ENCODE assay signal across 9 cellular contexts in genomic region chr21:16279658-16280581, GRCh38.
A peak's percentile ranks its signal among the peaks of the same experiment; 100 is the strongest.
DNase-seq lines count a peak whose midpoint lies in the region; ATAC-seq and TF ChIP-seq lines count a peak whose summit lies in the region.
"Had no signal": no experiment of that assay in that cellular context is flagged by ENCODE, and none has a peak within 500 bp of the region (broad histone marks: within the 10 kb centered on the region; RNA-seq: fewer than 3 reads in every experiment).

No MANE protein-coding gene starts in this region.

- H3K4me3 ChIP-seq in LNCaP clone FGC (ENCODE audit: low read depth, low read length): peak overlapping the region; percentile 34
- H3K4me3 ChIP-seq in epithelial cell of proximal tubule (ENCODE audit: low read depth, low read length): peak overlapping the region; percentile 41
- H3K4me3 ChIP-seq in thyroid gland (replicated peaks in 1 of 3): peak overlapping the region in 1 of 3 donors; percentile 18

- peaks cover 53% of the 10 kb centered on the region for H3K4me1 Mint-ChIP-seq in mesothelial cell of epicardium
- H3K4me1 Mint-ChIP-seq in activated naive CD4-positive, alpha-beta T cell treated with anti-CD3 and anti-CD28 coated beads for 36 hours (ENCODE audit: low read depth): no peaks in the 10 kb centered on the region
- H3K4me1 Mint-ChIP-seq: activated CD4-positive, alpha-beta T cell treated with anti-CD3 and anti-CD28 coated beads for 36 hours had no signal

- H3K27me3 ChIP-seq in thyroid gland: no peaks in the 10 kb centered on the region

- intact Hi-C loops in thyroid gland (cut with DNase I): no loop called here
- intact Hi-C loops in activated naive CD4-positive, alpha-beta T cell treated with anti-CD3 and anti-CD28 coated beads for 36 hours (cut with micrococcal nuclease): no loop called here

- H3K4me1 ChIP-seq in thyroid gland: peaks cover 25 to 34% of the 10 kb centered on the region in 2 donors

- peak overlapping the region; percentile 56 to 89 (median 69) for H3K27ac ChIP-seq in thyroid gland

- H3K9me3 ChIP-seq in thyroid gland: no peaks in the 10 kb centered on the region

- DNase-seq in LNCaP clone FGC (ENCODE audit: low read depth) (peak; percentile 89), epithelial cell of proximal tubule (ENCODE audit: low read depth) (peak; percentile 23), mesothelial cell of epicardium (ENCODE audit: low spot score in 2 of 2, unreplicated experiment in 2 of 2) (no peak), thyroid gland (peak; percentile 53 to 62), DMS 273 (lab: John Stamatoyannopoulos, UW; ENCODE audit: unreplicated experiment) (no peak), NCI-H82 (lab: John Stamatoyannopoulos, UW) (no peak)
- no peak for DNase-seq in activated naive CD4-positive, alpha-beta T cell treated with anti-CD3 and anti-CD28 coated beads for 36 hours
- DNase-seq: activated CD4-positive, alpha-beta T cell treated with anti-CD3 and anti-CD28 coated beads for 36 hours had no signal

- H3K27me3 Mint-ChIP-seq in mesothelial cell of epicardium (ENCODE audit: low read depth): no peaks in the 10 kb centered on the region
- no peaks in the 10 kb centered on the region for H3K27me3 Mint-ChIP-seq in activated naive CD4-positive, alpha-beta T cell treated with anti-CD3 and anti-CD28 coated beads for 36 hours (ENCODE audit: low read depth)
- H3K27me3 Mint-ChIP-seq: activated CD4-positive, alpha-beta T cell treated with anti-CD3 and anti-CD28 coated beads for 36 hours had no signal

- TF ChIP-seq POLR2A in thyroid gland (IDR thresholded peaks at IDR 0.05): peak in 1 of 2 donors; percentile 42

- 34 to 38% methylated on average over 18 of the region's 18 CpGs for WGBS in thyroid gland, 2 donors

- H3K4me3 Mint-ChIP-seq in mesothelial cell of epicardium: peak overlapping the region; percentile 60
- H3K4me3 Mint-ChIP-seq in activated naive CD4-positive, alpha-beta T cell treated with anti-CD3 and anti-CD28 coated beads for 36 hours: no peak overlapping the region
- H3K4me3 Mint-ChIP-seq: activated CD4-positive, alpha-beta T cell treated with anti-CD3 and anti-CD28 coated beads for 36 hours had no signal

- H3K9me3 Mint-ChIP-seq in mesothelial cell of epicardium: peaks cover 13% of the 10 kb centered on the region
- no peaks in the 10 kb centered on the region for H3K9me3 Mint-ChIP-seq in activated naive CD4-positive, alpha-beta T cell treated with anti-CD3 and anti-CD28 coated beads for 36 hours

- H3K36me3 ChIP-seq in thyroid gland: no peaks in the 10 kb centered on the region

- CTCF ChIA-PET in activated naive CD4-positive, alpha-beta T cell treated with anti-CD3 and anti-CD28 coated beads for 36 hours (lab: Charles Lee): interaction anchor here (0.7 kb wide), 1 partner anchor 31 kb away, joined by 3 read pairs; no protein-coding TSS in a partner anchor

- TF ChIP-seq CTCF in LNCaP clone FGC (IDR thresholded peaks at IDR 0.05; ENCODE audit: control insufficient read depth, extremely low read depth, insufficient read depth) (no peak), epithelial cell of proximal tubule (conservative IDR thresholded peaks at IDR 0.05; ENCODE audit: low read depth, low read length) (no peak), mesothelial cell of epicardium (IDR thresholded peaks at IDR 0.05; ENCODE audit: unreplicated experiment) (no peak), thyroid gland (IDR thresholded peaks at IDR 0.05) (peak in 1 of 6 experiments; percentile 10)

- H3K36me3 Mint-ChIP-seq in mesothelial cell of epicardium: peaks cover 14% of the 10 kb centered on the region
- no peaks in the 10 kb centered on the region for H3K36me3 Mint-ChIP-seq in activated naive CD4-positive, alpha-beta T cell treated with anti-CD3 and anti-CD28 coated beads for 36 hours (ENCODE audit: low read depth)

- no peak for ATAC-seq in GM19324 (IDR thresholded peaks at IDR 0.05; ENCODE audit: low FRiP score, unreplicated experiment)
- ATAC-seq: activated CD4-positive, alpha-beta T cell treated with anti-CD3 and anti-CD28 coated beads for 36 hours had no signal

- peak overlapping the region; percentile 97 for H3K27ac Mint-ChIP-seq in mesothelial cell of epicardium
- H3K27ac Mint-ChIP-seq in activated naive CD4-positive, alpha-beta T cell treated with anti-CD3 and anti-CD28 coated beads for 36 hours: no peak overlapping the region
- H3K27ac Mint-ChIP-seq: activated CD4-positive, alpha-beta T cell treated with anti-CD3 and anti-CD28 coated beads for 36 hours had no signal

Comparison
In these comparisons a context has a peak if more than half of its experiments do, and no peak if none do; other contexts are left out.
1. DNase-seq: peak in LNCaP clone FGC (single experiment), epithelial cell of proximal tubule (single experiment) and thyroid gland (2 of 2); none in mesothelial cell of epicardium (0 of 2), DMS 273 (single experiment), NCI-H82 (single experiment) and activated naive CD4-positive, alpha-beta T cell treated with anti-CD3 and anti-CD28 coated beads for 36 hours (single experiment).